23 cellular contexts compared by ENCODE assay signal in genomic region chr2:182241936-182242335, GRCh38.
DNase-seq lines count a peak whose midpoint lies in the region; ATAC-seq, FAIRE-seq and TF ChIP-seq lines count a peak whose summit lies in the region.
"Had no signal": no experiment of that assay in that cellular context is flagged by ENCODE, and none has a peak within 500 bp of the region (broad histone marks: within the 10 kb centered on the region; RNA-seq: fewer than 3 reads in every experiment).

No MANE protein-coding gene starts in this region.

- TF ChIP-seq POLR2A in GM12891 (IDR thresholded peaks at IDR 0.05; ENCODE audit: low read depth, low read length) = no peak

- no peaks in the 10 kb centered on the region for H3K9me3 ChIP-seq in right atrium auricular region
- H3K9me3 ChIP-seq: MG63, SK-N-SH had no signal

- peaks cover 0 to 8% of the 10 kb centered on the region in 2 donors for H3K4me1 ChIP-seq in right atrium auricular region

- no peaks in the 10 kb centered on the region for H3K36me3 ChIP-seq in right atrium auricular region
- H3K36me3 ChIP-seq: MG63 had no signal

- TF ChIP-seq CTCF in right atrium auricular region (IDR thresholded peaks at IDR 0.05) (no peak), fibroblast of the aortic adventitia (IDR thresholded peaks at IDR 0.05; ENCODE audit: insufficient read depth, low read length) (no peak)

- H3K4me3 ChIP-seq in right atrium auricular region = no peak overlapping the region
- no peak overlapping the region for H3K4me3 ChIP-seq in fibroblast of the aortic adventitia (ENCODE audit: low read depth, low read length)
- H3K4me3 ChIP-seq: K562, MG63 had no signal

- no peak for DNase-seq in Right ventricle myocardium superior
- no peak for DNase-seq in right atrium auricular region (ENCODE audit: low spot score)
- peak; percentile 34 for DNase-seq in astrocyte of the hippocampus (ENCODE audit: low read depth, low spot score)
- peak; percentile 25 for DNase-seq in fibroblast of the aortic adventitia (ENCODE audit: low read depth)
- DNase-seq in GM12891 (ENCODE audit: insufficient read length, low spot score) = no peak
- DNase-seq: 8988T; AML-193; CD8-positive, alpha-beta memory T cell; GDM1; GOT3; MG63; NCI-H1092; NCI-H1436; NCI-H187 treated with DMSO at 0.1 percent for 48 hours; NCI-H2107; NK-92 treated with Interleukin-12 subunit alpha and Interleukin-12 subunit beta, amount 100 ng/mL, for 24 hours; SIG-M5; SK-N-SH had no signal

- H3K27ac ChIP-seq in right atrium auricular region = no peak overlapping the region
- H3K27ac ChIP-seq: RWPE1 had no signal

- H3K27me3 ChIP-seq in right atrium auricular region = no peaks in the 10 kb centered on the region
- H3K27me3 ChIP-seq: MG63 had no signal

- intact Hi-C loops in Right ventricle myocardium superior (cut with DNase I) = no loop called here

- FAIRE-seq in GM12891 (lab: Jason Lieb, UNC) = no peak
- FAIRE-seq: GM19239, K562 had no signal

- ATAC-seq in Right ventricle myocardium superior (ENCODE audit: poor library complexity) = peak; percentile 39
- ATAC-seq in HG03521 (IDR thresholded peaks at IDR 0.05; ENCODE audit: unreplicated experiment) = no peak
- no peak for ATAC-seq in GM18498 (IDR thresholded peaks at IDR 0.05; ENCODE audit: unreplicated experiment)
- ATAC-seq: K562 had no signal

TF ChIP-seq in GM12891, 5 proteins besides CTCF, POLR2A, EP300 and RAD21:
- TF ChIP-seq POU2F2 (IDR thresholded peaks at IDR 0.05; ENCODE audit: low read depth, low read length) (no peak), TAF1 (IDR thresholded peaks at IDR 0.05; ENCODE audit: low read depth, low read length) (no peak), POLR2AphosphoS5 (IDR thresholded peaks at IDR 0.05; ENCODE audit: low read depth, low read length) (no peak), SPI1 (IDR thresholded peaks at IDR 0.05; ENCODE audit: low read depth, low read length) (no peak), PAX5 (IDR thresholded peaks at IDR 0.05; ENCODE audit: insufficient read depth, low read length, severe bottlenecking) (no peak)

Comparison
In these comparisons a context has a peak if more than half of its experiments do, and no peak if none do; other contexts are left out.
1. DNase-seq: peak in astrocyte of the hippocampus (single experiment) and fibroblast of the aortic adventitia (single experiment); none in Right ventricle myocardium superior (single experiment), right atrium auricular region (single experiment) and GM12891 (single experiment).